1 cellular context compared by ENCODE assay signal in the genomic region with DNA sequence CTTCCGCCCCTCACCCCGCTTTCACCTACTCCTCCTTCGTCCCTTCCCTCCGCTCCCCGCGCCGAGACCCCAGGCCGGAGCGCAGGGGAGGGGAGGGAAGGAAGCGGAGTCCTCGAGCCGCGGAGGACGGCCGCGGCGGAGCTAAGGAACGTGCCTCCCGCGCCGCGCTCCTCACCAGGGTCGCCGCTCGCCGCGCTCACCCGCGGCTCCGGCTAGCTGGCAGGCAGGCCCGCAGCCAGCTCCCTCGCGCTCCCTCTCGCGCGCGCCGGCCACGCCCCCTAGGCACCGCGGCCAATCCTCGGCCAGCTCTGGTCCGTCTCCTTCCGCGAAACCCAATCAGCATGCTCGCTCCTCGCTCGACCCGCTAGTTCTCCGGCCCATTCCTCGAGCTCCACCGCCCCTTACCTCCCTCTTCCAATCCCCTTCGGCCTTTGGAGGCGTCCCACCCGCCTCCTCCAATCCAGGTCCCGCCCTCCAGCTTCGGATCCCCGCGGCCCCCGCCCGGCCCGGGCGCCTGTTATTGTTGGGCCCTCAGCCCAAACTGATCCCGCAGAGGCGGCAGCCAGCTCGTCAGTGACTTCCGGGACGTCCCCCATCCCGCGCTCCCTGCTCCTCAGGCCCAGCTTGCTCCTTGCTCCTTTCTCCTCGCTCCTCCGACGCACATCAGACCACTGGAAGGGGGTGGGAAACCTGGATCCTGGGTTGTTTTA.
TF ChIP-seq lines count a peak whose summit lies in the region.

A gene with protein sequence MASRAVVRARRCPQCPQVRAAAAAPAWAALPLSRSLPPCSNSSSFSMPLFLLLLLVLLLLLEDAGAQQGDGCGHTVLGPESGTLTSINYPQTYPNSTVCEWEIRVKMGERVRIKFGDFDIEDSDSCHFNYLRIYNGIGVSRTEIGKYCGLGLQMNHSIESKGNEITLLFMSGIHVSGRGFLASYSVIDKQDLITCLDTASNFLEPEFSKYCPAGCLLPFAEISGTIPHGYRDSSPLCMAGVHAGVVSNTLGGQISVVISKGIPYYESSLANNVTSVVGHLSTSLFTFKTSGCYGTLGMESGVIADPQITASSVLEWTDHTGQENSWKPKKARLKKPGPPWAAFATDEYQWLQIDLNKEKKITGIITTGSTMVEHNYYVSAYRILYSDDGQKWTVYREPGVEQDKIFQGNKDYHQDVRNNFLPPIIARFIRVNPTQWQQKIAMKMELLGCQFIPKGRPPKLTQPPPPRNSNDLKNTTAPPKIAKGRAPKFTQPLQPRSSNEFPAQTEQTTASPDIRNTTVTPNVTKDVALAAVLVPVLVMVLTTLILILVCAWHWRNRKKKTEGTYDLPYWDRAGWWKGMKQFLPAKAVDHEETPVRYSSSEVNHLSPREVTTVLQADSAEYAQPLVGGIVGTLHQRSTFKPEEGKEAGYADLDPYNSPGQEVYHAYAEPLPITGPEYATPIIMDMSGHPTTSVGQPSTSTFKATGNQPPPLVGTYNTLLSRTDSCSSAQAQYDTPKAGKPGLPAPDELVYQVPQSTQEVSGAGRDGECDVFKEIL (minus strand): TSS at position 231 of the 710 bp plus-strand sequence. CDS start 369 bp downstream, outside the sequence.

TF ChIP-seq in HEK293, 187 proteins besides CTCF, POLR2A, EP300 and RAD21 (continued from another document):
- TF ChIP-seq, protein P1, sequence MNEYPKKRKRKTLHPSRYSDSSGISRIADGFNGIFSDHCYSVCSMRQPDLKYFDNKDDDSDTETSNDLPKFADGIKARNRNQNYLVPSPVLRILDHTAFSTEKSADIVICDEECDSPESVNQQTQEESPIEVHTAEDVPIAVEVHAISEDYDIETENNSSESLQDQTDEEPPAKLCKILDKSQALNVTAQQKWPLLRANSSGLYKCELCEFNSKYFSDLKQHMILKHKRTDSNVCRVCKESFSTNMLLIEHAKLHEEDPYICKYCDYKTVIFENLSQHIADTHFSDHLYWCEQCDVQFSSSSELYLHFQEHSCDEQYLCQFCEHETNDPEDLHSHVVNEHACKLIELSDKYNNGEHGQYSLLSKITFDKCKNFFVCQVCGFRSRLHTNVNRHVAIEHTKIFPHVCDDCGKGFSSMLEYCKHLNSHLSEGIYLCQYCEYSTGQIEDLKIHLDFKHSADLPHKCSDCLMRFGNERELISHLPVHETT (tag by site-specific recombination; IDR thresholded peaks at IDR 0.05): no peak
- TF ChIP-seq ZNF776 (tag by site-specific recombination; IDR thresholded peaks at IDR 0.05; ENCODE audit: borderline replicate concordance) (no peak), ZNF521 (tag by site-specific recombination; IDR thresholded peaks at IDR 0.05) (no peak), ZBTB17 (tag by site-specific recombination; IDR thresholded peaks at IDR 0.05) (peak; percentile 89), ZNF548 (tag by site-specific recombination; IDR thresholded peaks at IDR 0.05) (no peak), ZNF157 (tag by site-specific recombination; IDR thresholded peaks at IDR 0.05) (no peak), YY2 (tag by site-specific recombination; IDR thresholded peaks at IDR 0.05) (no peak), ZNF560 (tag by site-specific recombination; IDR thresholded peaks at IDR 0.05; ENCODE audit: borderline replicate concordance) (no peak), HOXA7 (CRISPR knock-in tag; IDR thresholded peaks at IDR 0.05; ENCODE audit: borderline replicate concordance) (no peak), ZNF140 (tag by site-specific recombination; IDR thresholded peaks at IDR 0.05) (no peak), ZNF354C (tag by site-specific recombination; IDR thresholded peaks at IDR 0.05; ENCODE audit: borderline replicate concordance, low read depth) (no peak), KLF8 (tag by site-specific recombination; IDR thresholded peaks at IDR 0.05) (peak; percentile 47; the same call in 1 of the 2 replicates), HOXC10 (CRISPR knock-in tag; IDR thresholded peaks at IDR 0.05) (no peak), ZNF626 (tag by site-specific recombination; IDR thresholded peaks at IDR 0.05) (no peak), ZNF37A (tag by site-specific recombination; IDR thresholded peaks at IDR 0.05) (no peak), ZBTB8A (tag by site-specific recombination; IDR thresholded peaks at IDR 0.05) (peak; percentile 98), SP7 (tag by site-specific recombination; IDR thresholded peaks at IDR 0.05) (no peak), ZNF843 (tag by site-specific recombination; IDR thresholded peaks at IDR 0.05) (no peak), ZNF571 (tag by site-specific recombination; IDR thresholded peaks at IDR 0.05) (no peak), ZNF366 (tag by site-specific recombination; conservative IDR thresholded peaks at IDR 0.05) (no peak), WT1 (tag by site-specific recombination; IDR thresholded peaks at IDR 0.05) (no peak), ZNF404 (tag by site-specific recombination; IDR thresholded peaks at IDR 0.05) (no peak), ZNF664 (tag by site-specific recombination; IDR thresholded peaks at IDR 0.05) (no peak), ZNF302 (tag by site-specific recombination; IDR thresholded peaks at IDR 0.05; ENCODE audit: low read depth) (no peak), SALL2 (tag by site-specific recombination; IDR thresholded peaks at IDR 0.05; ENCODE audit: borderline replicate concordance) (no peak), ZBTB7A (tag by site-specific recombination; IDR thresholded peaks at IDR 0.05; ENCODE audit: low read depth) (no peak)
- TF ChIP-seq, protein P2, sequence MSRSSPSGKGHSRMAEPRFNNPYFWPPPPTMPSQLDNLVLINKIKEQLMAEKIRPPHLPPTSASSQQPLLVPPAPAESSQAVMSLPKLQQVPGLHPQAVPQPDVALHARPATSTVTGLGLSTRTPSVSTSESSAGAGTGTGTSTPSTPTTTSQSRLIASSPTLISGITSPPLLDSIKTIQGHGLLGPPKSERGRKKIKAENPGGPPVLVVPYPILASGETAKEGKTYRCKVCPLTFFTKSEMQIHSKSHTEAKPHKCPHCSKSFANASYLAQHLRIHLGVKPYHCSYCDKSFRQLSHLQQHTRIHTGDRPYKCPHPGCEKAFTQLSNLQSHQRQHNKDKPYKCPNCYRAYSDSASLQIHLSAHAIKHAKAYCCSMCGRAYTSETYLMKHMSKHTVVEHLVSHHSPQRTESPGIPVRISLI (tag by site-specific recombination; IDR thresholded peaks at IDR 0.05): no peak
- TF ChIP-seq, protein P3, sequence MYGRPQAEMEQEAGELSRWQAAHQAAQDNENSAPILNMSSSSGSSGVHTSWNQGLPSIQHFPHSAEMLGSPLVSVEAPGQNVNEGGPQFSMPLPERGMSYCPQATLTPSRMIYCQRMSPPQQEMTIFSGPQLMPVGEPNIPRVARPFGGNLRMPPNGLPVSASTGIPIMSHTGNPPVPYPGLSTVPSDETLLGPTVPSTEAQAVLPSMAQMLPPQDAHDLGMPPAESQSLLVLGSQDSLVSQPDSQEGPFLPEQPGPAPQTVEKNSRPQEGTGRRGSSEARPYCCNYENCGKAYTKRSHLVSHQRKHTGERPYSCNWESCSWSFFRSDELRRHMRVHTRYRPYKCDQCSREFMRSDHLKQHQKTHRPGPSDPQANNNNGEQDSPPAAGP (tag by site-specific recombination; IDR thresholded peaks at IDR 0.05): 0 out of 2 replicates have a peak, but pooled peaks have one; percentile 16
- TF ChIP-seq, protein P4, sequence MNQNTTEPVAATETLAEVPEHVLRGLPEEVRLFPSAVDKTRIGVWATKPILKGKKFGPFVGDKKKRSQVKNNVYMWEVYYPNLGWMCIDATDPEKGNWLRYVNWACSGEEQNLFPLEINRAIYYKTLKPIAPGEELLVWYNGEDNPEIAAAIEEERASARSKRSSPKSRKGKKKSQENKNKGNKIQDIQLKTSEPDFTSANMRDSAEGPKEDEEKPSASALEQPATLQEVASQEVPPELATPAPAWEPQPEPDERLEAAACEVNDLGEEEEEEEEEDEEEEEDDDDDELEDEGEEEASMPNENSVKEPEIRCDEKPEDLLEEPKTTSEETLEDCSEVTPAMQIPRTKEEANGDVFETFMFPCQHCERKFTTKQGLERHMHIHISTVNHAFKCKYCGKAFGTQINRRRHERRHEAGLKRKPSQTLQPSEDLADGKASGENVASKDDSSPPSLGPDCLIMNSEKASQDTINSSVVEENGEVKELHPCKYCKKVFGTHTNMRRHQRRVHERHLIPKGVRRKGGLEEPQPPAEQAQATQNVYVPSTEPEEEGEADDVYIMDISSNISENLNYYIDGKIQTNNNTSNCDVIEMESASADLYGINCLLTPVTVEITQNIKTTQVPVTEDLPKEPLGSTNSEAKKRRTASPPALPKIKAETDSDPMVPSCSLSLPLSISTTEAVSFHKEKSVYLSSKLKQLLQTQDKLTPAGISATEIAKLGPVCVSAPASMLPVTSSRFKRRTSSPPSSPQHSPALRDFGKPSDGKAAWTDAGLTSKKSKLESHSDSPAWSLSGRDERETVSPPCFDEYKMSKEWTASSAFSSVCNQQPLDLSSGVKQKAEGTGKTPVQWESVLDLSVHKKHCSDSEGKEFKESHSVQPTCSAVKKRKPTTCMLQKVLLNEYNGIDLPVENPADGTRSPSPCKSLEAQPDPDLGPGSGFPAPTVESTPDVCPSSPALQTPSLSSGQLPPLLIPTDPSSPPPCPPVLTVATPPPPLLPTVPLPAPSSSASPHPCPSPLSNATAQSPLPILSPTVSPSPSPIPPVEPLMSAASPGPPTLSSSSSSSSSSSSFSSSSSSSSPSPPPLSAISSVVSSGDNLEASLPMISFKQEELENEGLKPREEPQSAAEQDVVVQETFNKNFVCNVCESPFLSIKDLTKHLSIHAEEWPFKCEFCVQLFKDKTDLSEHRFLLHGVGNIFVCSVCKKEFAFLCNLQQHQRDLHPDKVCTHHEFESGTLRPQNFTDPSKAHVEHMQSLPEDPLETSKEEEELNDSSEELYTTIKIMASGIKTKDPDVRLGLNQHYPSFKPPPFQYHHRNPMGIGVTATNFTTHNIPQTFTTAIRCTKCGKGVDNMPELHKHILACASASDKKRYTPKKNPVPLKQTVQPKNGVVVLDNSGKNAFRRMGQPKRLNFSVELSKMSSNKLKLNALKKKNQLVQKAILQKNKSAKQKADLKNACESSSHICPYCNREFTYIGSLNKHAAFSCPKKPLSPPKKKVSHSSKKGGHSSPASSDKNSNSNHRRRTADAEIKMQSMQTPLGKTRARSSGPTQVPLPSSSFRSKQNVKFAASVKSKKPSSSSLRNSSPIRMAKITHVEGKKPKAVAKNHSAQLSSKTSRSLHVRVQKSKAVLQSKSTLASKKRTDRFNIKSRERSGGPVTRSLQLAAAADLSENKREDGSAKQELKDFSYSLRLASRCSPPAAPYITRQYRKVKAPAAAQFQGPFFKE (tag by site-specific recombination; IDR thresholded peaks at IDR 0.05; ENCODE audit: borderline replicate concordance): no peak
- TF ChIP-seq, protein P5, sequence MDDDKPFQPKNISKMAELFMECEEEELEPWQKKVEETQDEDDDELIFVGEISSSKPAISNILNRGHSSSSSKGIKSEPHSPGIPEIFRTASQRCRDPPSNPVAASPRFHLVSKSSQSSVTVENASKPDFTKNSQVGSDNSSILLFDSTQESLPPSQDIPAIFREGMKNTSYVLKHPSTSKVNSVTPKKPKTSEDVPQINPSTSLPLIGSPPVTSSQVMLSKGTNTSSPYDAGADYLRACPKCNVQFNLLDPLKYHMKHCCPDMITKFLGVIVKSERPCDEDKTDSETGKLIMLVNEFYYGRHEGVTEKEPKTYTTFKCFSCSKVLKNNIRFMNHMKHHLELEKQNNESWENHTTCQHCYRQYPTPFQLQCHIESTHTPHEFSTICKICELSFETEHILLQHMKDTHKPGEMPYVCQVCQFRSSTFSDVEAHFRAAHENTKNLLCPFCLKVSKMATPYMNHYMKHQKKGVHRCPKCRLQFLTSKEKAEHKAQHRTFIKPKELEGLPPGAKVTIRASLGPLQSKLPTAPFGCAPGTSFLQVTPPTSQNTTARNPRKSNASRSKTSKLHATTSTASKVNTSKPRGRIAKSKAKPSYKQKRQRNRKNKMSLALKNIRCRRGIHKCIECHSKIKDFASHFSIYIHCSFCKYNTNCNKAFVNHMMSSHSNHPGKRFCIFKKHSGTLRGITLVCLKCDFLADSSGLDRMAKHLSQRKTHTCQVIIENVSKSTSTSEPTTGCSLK (tag by site-specific recombination; IDR thresholded peaks at IDR 0.05): no peak
- TF ChIP-seq, protein P6, sequence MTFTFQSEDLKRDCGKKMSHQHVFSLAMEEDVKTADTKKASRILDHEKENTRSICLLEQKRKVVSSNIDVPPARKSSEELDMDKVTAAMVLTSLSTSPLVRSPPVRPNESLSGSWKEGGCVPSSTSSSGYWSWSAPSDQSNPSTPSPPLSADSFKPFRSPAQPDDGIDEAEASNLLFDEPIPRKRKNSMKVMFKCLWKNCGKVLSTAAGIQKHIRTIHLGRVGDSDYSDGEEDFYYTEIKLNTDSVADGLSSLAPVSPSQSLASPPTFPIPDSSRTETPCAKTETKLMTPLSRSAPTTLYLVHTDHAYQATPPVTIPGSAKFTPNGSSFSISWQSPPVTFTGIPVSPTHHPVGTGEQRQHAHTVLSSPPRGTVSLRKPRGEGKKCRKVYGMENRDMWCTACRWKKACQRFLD (tag by site-specific recombination; IDR thresholded peaks at IDR 0.05): no peak
- TF ChIP-seq, protein P7, sequence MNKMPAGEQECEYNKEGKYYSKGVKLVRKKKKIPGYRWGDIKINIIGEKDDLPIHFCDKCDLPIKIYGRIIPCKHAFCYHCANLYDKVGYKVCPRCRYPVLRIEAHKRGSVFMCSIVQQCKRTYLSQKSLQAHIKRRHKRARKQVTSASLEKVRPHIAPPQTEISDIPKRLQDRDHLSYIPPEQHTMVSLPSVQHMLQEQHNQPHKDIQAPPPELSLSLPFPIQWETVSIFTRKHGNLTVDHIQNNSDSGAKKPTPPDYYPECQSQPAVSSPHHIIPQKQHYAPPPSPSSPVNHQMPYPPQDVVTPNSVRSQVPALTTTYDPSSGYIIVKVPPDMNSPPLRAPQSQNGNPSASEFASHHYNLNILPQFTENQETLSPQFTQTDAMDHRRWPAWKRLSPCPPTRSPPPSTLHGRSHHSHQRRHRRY (tag by site-specific recombination; IDR thresholded peaks at IDR 0.05): no peak
